ENCODE assay signal across 8 cellular contexts in the genomic region with DNA sequence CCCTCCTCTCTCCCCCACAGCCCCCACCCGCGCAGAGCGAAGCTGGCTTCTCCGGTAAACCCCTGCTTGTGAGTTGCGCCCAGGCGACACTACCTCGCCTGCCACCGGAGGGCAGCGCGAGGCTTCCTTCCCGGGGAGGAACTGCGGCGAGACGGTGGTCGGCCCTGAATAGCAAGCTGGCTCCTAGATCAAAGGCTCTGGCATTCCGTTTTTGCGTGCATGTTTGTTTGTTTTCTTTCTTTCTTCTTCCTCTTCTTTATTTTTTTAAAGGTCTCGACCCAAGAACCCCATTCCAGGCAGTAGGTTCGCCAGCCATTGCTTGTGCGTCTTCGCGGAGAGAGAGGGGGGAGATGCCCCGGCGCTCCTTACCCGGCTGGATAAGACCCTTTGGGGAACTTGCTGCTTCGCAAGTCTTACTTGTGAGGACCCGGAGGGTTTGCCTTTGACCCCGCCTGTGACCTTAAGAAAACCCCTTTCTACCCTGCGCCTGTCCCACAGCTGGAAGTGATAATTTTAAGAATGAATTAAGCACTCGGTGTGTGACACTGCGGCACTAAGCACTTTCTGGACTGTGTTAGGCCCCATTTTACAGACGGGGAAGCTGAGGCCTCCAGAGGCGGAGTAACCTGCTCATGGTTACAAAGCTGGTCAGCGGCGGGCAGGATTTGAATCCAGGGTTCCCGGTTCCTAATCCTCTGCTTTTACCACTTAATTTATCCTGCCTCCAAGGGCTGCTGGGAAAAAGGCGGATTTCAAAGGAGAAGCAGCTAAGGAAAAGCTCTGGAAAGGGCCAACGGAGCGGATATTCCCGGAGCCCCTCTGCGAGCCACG.
DNase-seq lines count a peak whose midpoint lies in the region; ATAC-seq, FAIRE-seq and TF ChIP-seq lines count a peak whose summit lies in the region.

No MANE protein-coding gene starts in this region.

- POLR2A ChIA-PET in endothelial cell of umbilical vein (lab: Charles Lee) = interaction anchor here (0.7 kb wide), 1 partner anchor 22 kb away, joined by 3 read pairs; no protein-coding TSS in a partner anchor

- no peaks in the 10 kb centered on the region for H3K9me1 ChIP-seq in endothelial cell of umbilical vein (replicated peaks; ENCODE audit: control insufficient read depth, extremely low read depth, insufficient read depth, low read length)

- H3K9me3 ChIP-seq in Loucy (ENCODE audit: insufficient read depth, low read depth, low read length) = no peaks in the 10 kb centered on the region
- no peaks in the 10 kb centered on the region for H3K9me3 ChIP-seq in endothelial cell of umbilical vein (replicated peaks; ENCODE audit: control insufficient read depth, insufficient read depth, low read length)

- ATAC-seq in stimulated activated naive B cell treated with anti-CD40 and anti-IgM and Interleukin-4, amounts not matched to agents 10 μg/mL and 1 μg/mL and 100 μg/mL, for 72 hours (replicated peaks) = peak; percentile 75 to 79

- TF ChIP-seq POLR2A in endothelial cell of umbilical vein (IDR thresholded peaks at IDR 0.05; ENCODE audit: low read depth, low read length) = no peak

- H4K5ac ChIP-seq in mesendoderm (ENCODE audit: low read length) = no peak overlapping the region

- H3K4me1 Mint-ChIP-seq in stimulated activated naive B cell treated with anti-CD40 and anti-IgM and Interleukin-4, amounts not matched to agents 10 μg/mL and 1 μg/mL and 100 μg/mL, for 72 hours = peaks cover 29 to 31% of the 10 kb centered on the region in 2 donors

- H3K4ac ChIP-seq in mesendoderm (ENCODE audit: low read depth, low read length) = peak overlapping the region; percentile 37

- H2BK15ac ChIP-seq in mesendoderm (replicated peaks; ENCODE audit: low read depth) = no peak overlapping the region

- no peak overlapping the region for H4K8ac ChIP-seq in mesendoderm (ENCODE audit: low read depth, low read length)

- no peaks in the 10 kb centered on the region for H3K79me2 ChIP-seq in Loucy (ENCODE audit: insufficient read depth, low read length)
- H3K79me2 ChIP-seq in endothelial cell of umbilical vein (ENCODE audit: control insufficient read depth, insufficient read depth, low read length) = no peaks in the 10 kb centered on the region
- no peaks in the 10 kb centered on the region for H3K79me2 ChIP-seq in mesendoderm (ENCODE audit: control insufficient read depth, insufficient read depth, low read length)

- no peaks in the 10 kb centered on the region for H3F3A ChIP-seq in Loucy (ENCODE audit: low read depth)

- BruUV-seq in endothelial cell of umbilical vein (replicated peaks; lab: Mats Ljungman, UMichigan) = TSS peak; percentile 55

- dilution Hi-C loops in endothelial cell of umbilical vein (cut with MboI; ENCODE audit: extremely low pct_ligation_motif_present, low sequenced_read_pairs) = no loop called here

- H3K27ac ChIP-seq in VCaP (peak overlapping the region; percentile 76), endothelial cell of umbilical vein (ENCODE audit: insufficient read depth, low read depth, low read length) (peak overlapping the region; percentile 42), mesendoderm (ENCODE audit: low read depth, low read length) (no peak overlapping the region)

- H3K4me3 ChIP-seq in Loucy (ENCODE audit: low read length, poor library complexity, severe bottlenecking) (peak overlapping the region; percentile 71), endothelial cell of umbilical vein (replicated peaks in 1 of 3; ENCODE audit: insufficient read depth in 1 of 3, low read depth in 1 of 3, low read length in 3 of 3) (peak overlapping the region; percentile 49 to 66 (median 56)), mesendoderm (ENCODE audit: low read length) (peak overlapping the region; percentile 21)

- WGBS in mesendoderm (ENCODE audit: extremely low coverage, insufficient coverage, low lambda C conversion rate) = no CpG with 5 or more reads among the region's 42 CpGs

- H2AK5ac ChIP-seq in mesendoderm (ENCODE audit: low read length) = no peak overlapping the region

- no peaks in the 10 kb centered on the region for H3K36me3 ChIP-seq in Loucy (ENCODE audit: insufficient read depth, low read length)
- no peaks in the 10 kb centered on the region for H3K36me3 ChIP-seq in endothelial cell of umbilical vein (ENCODE audit: control insufficient read depth in 2 of 2, extremely low read depth in 1 of 2, insufficient read depth in 2 of 2, low read length in 2 of 2)
- no peaks in the 10 kb centered on the region for H3K36me3 ChIP-seq in mesendoderm (ENCODE audit: control insufficient read depth, insufficient read depth, low read length)

- peaks cover 6% of the 10 kb centered on the region for H3K4me1 ChIP-seq in Loucy (ENCODE audit: insufficient read depth, low read length, poor library complexity, severe bottlenecking)
- peaks cover 13% of the 10 kb centered on the region for H3K4me1 ChIP-seq in endothelial cell of umbilical vein (ENCODE audit: control insufficient read depth, extremely low read depth, insufficient read depth, low read length)
- H3K4me1 ChIP-seq in mesendoderm (ENCODE audit: control insufficient read depth, low read depth, low read length) = peaks cover 2% of the 10 kb centered on the region

- peak overlapping the region; percentile 89 for H3K4me2 ChIP-seq in Loucy (ENCODE audit: low read depth, low read length, poor library complexity, severe bottlenecking)
- peak overlapping the region; percentile 88 for H3K4me2 ChIP-seq in endothelial cell of umbilical vein (ENCODE audit: insufficient read depth, low read length)
- H3K4me2 ChIP-seq in mesendoderm (ENCODE audit: low read length) = peak overlapping the region; percentile 75

- peak overlapping the region; percentile 75 for H3K18ac ChIP-seq in mesendoderm (ENCODE audit: low read length)

- no peak overlapping the region for H2BK5ac ChIP-seq in mesendoderm (ENCODE audit: low read length)

- peak overlapping the region; percentile 79 to 83 for H3K4me3 Mint-ChIP-seq in stimulated activated naive B cell treated with anti-CD40 and anti-IgM and Interleukin-4, amounts not matched to agents 10 μg/mL and 1 μg/mL and 100 μg/mL, for 72 hours

- H2BK120ac ChIP-seq in mesendoderm (ENCODE audit: low read depth, low read length) = no peak overlapping the region

- H3K9ac ChIP-seq in Loucy (ENCODE audit: low read depth, low read length, poor library complexity, severe bottlenecking) (peak overlapping the region; percentile 61), endothelial cell of umbilical vein (replicated peaks; ENCODE audit: extremely low read depth, insufficient read depth, low read length) (peak overlapping the region; percentile 70), mesendoderm (ENCODE audit: low read length) (peak overlapping the region; percentile 75)

- H2AFZ ChIP-seq in Loucy (ENCODE audit: low read length) (0 out of 2 replicates have a peak overlapping the region, but pooled peaks have one; percentile 83), endothelial cell of umbilical vein (ENCODE audit: low read depth, low read length) (peak overlapping the region; percentile 92)

- CTCF ChIA-PET in endothelial cell of umbilical vein (lab: Charles Lee) = interaction anchor here (0.6 to 4.8 kb wide), 59 partner anchors 10 to 371 kb away, joined by 3 to 48 read pairs (median 5); a partner anchor contains a TSS

- H3K9me3 Mint-ChIP-seq in stimulated activated naive B cell treated with anti-CD40 and anti-IgM and Interleukin-4, amounts not matched to agents 10 μg/mL and 1 μg/mL and 100 μg/mL, for 72 hours = no peaks in the 10 kb centered on the region

- peak overlapping the region; percentile 92 for H3K27ac Mint-ChIP-seq in stimulated activated naive B cell treated with anti-CD40 and anti-IgM and Interleukin-4, amounts not matched to agents 10 μg/mL and 1 μg/mL and 100 μg/mL, for 72 hours

- DNase-seq in NCI-H82 (lab: John Stamatoyannopoulos, UW) (peak; percentile 48), NCI-H82 treated with DMSO at 0.1 percent for 48 hours (lab: John Stamatoyannopoulos, UW; ENCODE audit: unreplicated experiment) (no peak), endothelial cell of umbilical vein (ENCODE audit: low read depth, low spot score) (peak; percentile 76), mesendoderm (peak; percentile 86), NCI-H1048 (lab: John Stamatoyannopoulos, UW) (no peak)
- DNase-seq in stimulated activated naive B cell treated with anti-CD40 and anti-IgM and Interleukin-4, amounts not matched to agents 10 μg/mL and 1 μg/mL and 100 μg/mL, for 72 hours = peak; percentile 72

- peak overlapping the region; percentile 88 for H3K56ac ChIP-seq in mesendoderm (ENCODE audit: low read length)

- peaks cover 28% of the 10 kb centered on the region for H3K27me3 ChIP-seq in Loucy (ENCODE audit: insufficient read depth, low read length, poor library complexity, severe bottlenecking)
- H3K27me3 ChIP-seq in endothelial cell of umbilical vein (ENCODE audit: control insufficient read depth in 2 of 2, insufficient read depth in 2 of 2, low read length in 2 of 2) = peaks cover 3 to 5% of the 10 kb centered on the region in 2 experiments
- no peaks in the 10 kb centered on the region for H3K27me3 ChIP-seq in mesendoderm (ENCODE audit: insufficient read depth, low read length, poor library complexity)

- H4K20me1 ChIP-seq in Loucy (ENCODE audit: insufficient read depth, low read length, poor library complexity, severe bottlenecking) (no peaks in the 10 kb centered on the region), endothelial cell of umbilical vein (replicated peaks; ENCODE audit: control insufficient read depth, extremely low read depth, insufficient read depth, low read length) (no peaks in the 10 kb centered on the region)

- no peaks in the 10 kb centered on the region for H3K36me3 Mint-ChIP-seq in stimulated activated naive B cell treated with anti-CD40 and anti-IgM and Interleukin-4, amounts not matched to agents 10 μg/mL and 1 μg/mL and 100 μg/mL, for 72 hours

- TF ChIP-seq CTCF in Loucy (conservative IDR thresholded peaks at IDR 0.05; ENCODE audit: low read length) = peak; percentile 82
- TF ChIP-seq CTCF in VCaP (conservative IDR thresholded peaks at IDR 0.05) = peak; percentile 85
- peak; percentile 64 to 84 for TF ChIP-seq CTCF in endothelial cell of umbilical vein (IDR thresholded peaks at IDR 0.05; ENCODE audit: extremely low read depth in 1 of 2, insufficient read depth in 1 of 2, low read depth in 1 of 2, low read length in 2 of 2)

- H3K79me1 ChIP-seq in mesendoderm (ENCODE audit: low read length) = no peaks in the 10 kb centered on the region

- peaks cover 9 to 11% of the 10 kb centered on the region in 2 donors for H3K27me3 Mint-ChIP-seq in stimulated activated naive B cell treated with anti-CD40 and anti-IgM and Interleukin-4, amounts not matched to agents 10 μg/mL and 1 μg/mL and 100 μg/mL, for 72 hours

- intact Hi-C loops in endothelial cell of umbilical vein (cut with micrococcal nuclease) = loop anchor here (1.0 to 5.0 kb wide), 8 partner anchors 11 to 370 kb away; a partner anchor contains a TSS

- H3K9me2 ChIP-seq in Loucy (replicated peaks; ENCODE audit: low read depth, low read length) = no peaks in the 10 kb centered on the region

- peak; percentile 92 for FAIRE-seq in endothelial cell of umbilical vein (lab: Jason Lieb, UNC)

- peak overlapping the region; percentile 74 for H3K23ac ChIP-seq in mesendoderm (ENCODE audit: low read length)

TF ChIP-seq in endothelial cell of umbilical vein, 7 proteins besides CTCF, POLR2A, EP300 and RAD21:
- no peak for TF ChIP-seq JUN (IDR thresholded peaks at IDR 0.05; ENCODE audit: borderline replicate concordance, insufficient read depth, insufficient read length, low read depth)
- peak; percentile 5 for TF ChIP-seq POLR2AphosphoS5 (IDR thresholded peaks at IDR 0.05; ENCODE audit: insufficient read depth, low read depth, low read length)

Comparison
In these comparisons a context has a peak if more than half of its experiments do, and no peak if none do; other contexts are left out.
1. DNase-seq: peak in NCI-H82 (single experiment), endothelial cell of umbilical vein (single experiment), mesendoderm (single experiment) and stimulated activated naive B cell treated with anti-CD40 and anti-IgM and Interleukin-4, amounts not matched to agents 10 μg/mL and 1 μg/mL and 100 μg/mL, for 72 hours (single experiment); none in NCI-H82 treated with DMSO at 0.1 percent for 48 hours (single experiment) and NCI-H1048 (single experiment).
2. H3K4me3 ChIP-seq: peak in every context shown above with its lines; median percentile 71 in Loucy; 56 in endothelial cell of umbilical vein; 21 in mesendoderm.
3. Peak in every context shown above with its lines, with median percentiles within 50 percentile points of each other: H3K4me2 ChIP-seq, H3K9ac ChIP-seq and CTCF ChIP-seq.